9 cellular contexts compared by ENCODE assay signal in genomic region chr2:201795608-201796477, GRCh38.
DNase-seq lines count a peak whose midpoint lies in the region; ATAC-seq and TF ChIP-seq lines count a peak whose summit lies in the region.
"Had no signal": no experiment of that assay in that cellular context is flagged by ENCODE, and none has a peak within 500 bp of the region (broad histone marks: within the 10 kb centered on the region; RNA-seq: fewer than 3 reads in every experiment).

No MANE protein-coding gene starts in this region.

- H3K27ac ChIP-seq in epithelial cell of prostate = peak overlapping the region; percentile 88

- TF ChIP-seq CTCF in AG09309 (IDR thresholded peaks at IDR 0.05; ENCODE audit: control insufficient read depth, insufficient read depth, low read depth, low read length, missing control alignments) (peak; percentile 83), GM13976 (IDR thresholded peaks at IDR 0.05; ENCODE audit: borderline replicate concordance, control extremely low read depth, extremely low read depth, insufficient read depth, missing control alignments) (no peak), nephron progenitor cell (IDR thresholded peaks at IDR 0.05) (peak; percentile 77)

- H3K4me3 Mint-ChIP-seq in nephron progenitor cell = no peak overlapping the region
- H3K4me3 Mint-ChIP-seq: stimulated activated naive CD8-positive, alpha-beta T cell treated with anti-CD3 and anti-CD28 coated beads, Interleukin-15, Interleukin-2, amounts not matched to agents 100 ng/mL and 50 ng/mL, for 24 hours had no signal

- peaks cover 25% of the 10 kb centered on the region for H3K4me1 Mint-ChIP-seq in nephron progenitor cell

- H3K27ac Mint-ChIP-seq in nephron progenitor cell = no peak overlapping the region
- H3K27ac Mint-ChIP-seq: stimulated activated naive CD8-positive, alpha-beta T cell treated with anti-CD3 and anti-CD28 coated beads, Interleukin-15, Interleukin-2, amounts not matched to agents 100 ng/mL and 50 ng/mL, for 24 hours had no signal

- in situ Hi-C loops in GM13976 (cut with MboI; ENCODE audit: low sequenced_read_pairs, unreplicated experiment) = no loop called here

- ATAC-seq in GM18517 (IDR thresholded peaks at IDR 0.05; ENCODE audit: unreplicated experiment) (no peak), GM21528 (IDR thresholded peaks at IDR 0.05; ENCODE audit: low FRiP score, unreplicated experiment) (no peak)

- no peak overlapping the region for H3K4me3 ChIP-seq in AG09309 (ENCODE audit: control insufficient read depth, low read depth, low read length)

- DNase-seq in AG09309 (ENCODE audit: low read depth) (no peak), GM13976 (ENCODE audit: low spot score) (peak; percentile 63), OCI-M1 (lab: John Stamatoyannopoulos, UW) (peak; percentile 63), epithelial cell of prostate (ENCODE audit: low read depth, low spot score) (no peak), nephron progenitor cell (peak; percentile 52), GDM1 (lab: John Stamatoyannopoulos, UW) (no peak)

- H3K36me3 Mint-ChIP-seq in nephron progenitor cell (ENCODE audit: low read depth) = no peaks in the 10 kb centered on the region

- no peaks in the 10 kb centered on the region for H3K9me3 Mint-ChIP-seq in nephron progenitor cell
- H3K9me3 Mint-ChIP-seq: stimulated activated naive CD8-positive, alpha-beta T cell treated with anti-CD3 and anti-CD28 coated beads, Interleukin-15, Interleukin-2, amounts not matched to agents 100 ng/mL and 50 ng/mL, for 24 hours had no signal

- H3K27me3 Mint-ChIP-seq in nephron progenitor cell (ENCODE audit: low read depth, poor library complexity) = no peaks in the 10 kb centered on the region

Comparison
In these comparisons a context has a peak if more than half of its experiments do, and no peak if none do; other contexts are left out.
1. DNase-seq: peak in GM13976 (single experiment), OCI-M1 (single experiment) and nephron progenitor cell (single experiment); none in AG09309 (single experiment), epithelial cell of prostate (single experiment) and GDM1 (single experiment).